ENCODE assay signal across 22 cellular contexts in the genomic region with DNA sequence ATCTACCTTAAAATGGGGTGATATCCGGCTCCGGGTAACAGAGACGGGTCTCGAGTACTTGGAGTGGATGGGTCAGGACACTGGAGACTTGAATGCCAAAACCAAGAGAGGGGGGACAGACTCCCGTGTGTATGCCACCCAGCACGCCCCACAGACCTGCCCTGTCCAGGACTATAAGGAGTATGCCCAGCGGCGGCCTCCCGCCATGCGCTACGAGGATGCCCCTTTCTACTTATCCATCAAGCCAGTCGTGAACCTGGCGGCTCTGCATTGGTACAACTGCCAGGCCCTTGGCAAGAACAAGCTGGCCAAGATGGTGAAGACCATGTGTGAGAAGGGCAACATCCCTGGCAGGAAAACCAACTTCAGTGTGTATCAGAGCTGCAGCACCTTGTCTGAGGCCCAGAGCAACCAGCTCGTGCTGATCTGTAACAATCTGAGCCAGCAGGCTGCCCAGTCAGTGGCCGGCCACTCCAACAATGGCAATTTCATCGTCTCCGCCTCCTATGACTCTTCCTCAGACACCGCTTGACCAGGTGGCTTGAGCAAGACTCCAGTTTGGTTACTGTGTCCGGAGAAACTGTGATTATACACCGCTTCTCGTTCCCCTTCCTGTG.
DNase-seq lines count a peak whose midpoint lies in the region; ATAC-seq and TF ChIP-seq lines count a peak whose summit lies in the region.
"Had no signal": no experiment of that assay in that cellular context is flagged by ENCODE, and none has a peak within 500 bp of the region (broad histone marks: within the 10 kb centered on the region; RNA-seq: fewer than 3 reads in every experiment).

No MANE protein-coding gene starts in this region.

- no peak overlapping the region for H3K4me3 ChIP-seq in GM23338
- no peak overlapping the region for H3K4me3 ChIP-seq in lower lobe of right lung
- H3K4me3 ChIP-seq: BLaER1 treated with 17β-estradiol and CSF1 and Interleukin-3, amounts not matched to agents 10 nM and 100 nM; GM23248 had no signal

- H3K36me3 Mint-ChIP-seq in GM23338 (ENCODE audit: low read depth) = no peaks in the 10 kb centered on the region
- H3K36me3 Mint-ChIP-seq in activated naive CD8-positive, alpha-beta T cell treated with anti-CD3 and anti-CD28 coated beads, Interleukin-2, amount 50 U/mL, for 24 hours (ENCODE audit: low read depth) = peaks cover 4% of the 10 kb centered on the region
- peaks cover 6% of the 10 kb centered on the region for H3K36me3 Mint-ChIP-seq in activated T-cell treated with anti-CD3 and anti-CD28 coated beads, Interleukin-2, amount 50 U/mL, for 4 hours (ENCODE audit: insufficient read depth)

- peaks cover 32% of the 10 kb centered on the region for H3K4me1 Mint-ChIP-seq in GM23338
- no peaks in the 10 kb centered on the region for H3K4me1 Mint-ChIP-seq in activated naive CD8-positive, alpha-beta T cell treated with anti-CD3 and anti-CD28 coated beads, Interleukin-2, amount 50 U/mL, for 24 hours
- peaks cover 3% of the 10 kb centered on the region for H3K4me1 Mint-ChIP-seq in activated T-cell treated with anti-CD3 and anti-CD28 coated beads, Interleukin-2, amount 50 U/mL, for 4 hours (ENCODE audit: low read depth)

- intact Hi-C loops in lower lobe of right lung (cut with DNase I) = no loop called here

- no peak overlapping the region for H3K4me3 Mint-ChIP-seq in GM23338
- no peak overlapping the region for H3K4me3 Mint-ChIP-seq in activated naive CD8-positive, alpha-beta T cell treated with anti-CD3 and anti-CD28 coated beads, Interleukin-2, amount 50 U/mL, for 24 hours
- no peak overlapping the region for H3K4me3 Mint-ChIP-seq in activated T-cell treated with anti-CD3 and anti-CD28 coated beads, Interleukin-2, amount 50 U/mL, for 4 hours
- H3K4me3 Mint-ChIP-seq: B cell; CD8-positive, alpha-beta T cell; HFFc6; IgD-negative memory B cell had no signal

- peak; percentile 73 for ATAC-seq in GM23338
- no peak for ATAC-seq in lower lobe of right lung
- ATAC-seq in activated naive CD8-positive, alpha-beta T cell treated with anti-CD3 and anti-CD28 coated beads, Interleukin-2, amount 50 U/mL, for 24 hours = no peak
- no peak for ATAC-seq in GM21825 (IDR thresholded peaks at IDR 0.05; ENCODE audit: unreplicated experiment)
- ATAC-seq in activated T-cell treated with anti-CD3 and anti-CD28 coated beads, Interleukin-2, amount 50 U/mL, for 4 hours = no peak
- ATAC-seq: CD8-positive, alpha-beta T cell; HCT116; HepG2 had no signal

- H3K27ac ChIP-seq in GM23338 (ENCODE audit: low read depth) (no peak overlapping the region), lower lobe of right lung (no peak overlapping the region)
- H3K27ac ChIP-seq: BLaER1 treated with 17β-estradiol and CSF1 and Interleukin-3, amounts not matched to agents 10 nM and 100 nM; GM23248 had no signal

- H3K27me3 Mint-ChIP-seq in GM23338 (ENCODE audit: insufficient read depth, low read depth, poor library complexity) = peaks cover 1% of the 10 kb centered on the region
- H3K27me3 Mint-ChIP-seq in activated naive CD8-positive, alpha-beta T cell treated with anti-CD3 and anti-CD28 coated beads, Interleukin-2, amount 50 U/mL, for 24 hours = no peaks in the 10 kb centered on the region
- no peaks in the 10 kb centered on the region for H3K27me3 Mint-ChIP-seq in activated T-cell treated with anti-CD3 and anti-CD28 coated beads, Interleukin-2, amount 50 U/mL, for 4 hours (ENCODE audit: low read depth)
- H3K27me3 Mint-ChIP-seq: B cell, IgD-negative memory B cell had no signal

- no peaks in the 10 kb centered on the region for H3K27me3 ChIP-seq in GM23338 (ENCODE audit: insufficient read depth)
- H3K27me3 ChIP-seq in lower lobe of right lung (ENCODE audit: low read depth) = no peaks in the 10 kb centered on the region
- H3K27me3 ChIP-seq: BLaER1 treated with 17β-estradiol and CSF1 and Interleukin-3, amounts not matched to agents 10 nM and 100 nM had no signal

- H3K9me3 Mint-ChIP-seq in GM23338 = no peaks in the 10 kb centered on the region
- H3K9me3 Mint-ChIP-seq in activated naive CD8-positive, alpha-beta T cell treated with anti-CD3 and anti-CD28 coated beads, Interleukin-2, amount 50 U/mL, for 24 hours = no peaks in the 10 kb centered on the region
- H3K9me3 Mint-ChIP-seq in activated T-cell treated with anti-CD3 and anti-CD28 coated beads, Interleukin-2, amount 50 U/mL, for 4 hours = no peaks in the 10 kb centered on the region
- H3K9me3 Mint-ChIP-seq: CD8-positive, alpha-beta T cell; HFFc6; IgD-negative memory B cell had no signal

- H4K20me1 ChIP-seq in GM23338 (replicated peaks; ENCODE audit: insufficient read depth) = no peaks in the 10 kb centered on the region; the same call in none of the 2 replicates
- H4K20me1 ChIP-seq: BLaER1 treated with 17β-estradiol and CSF1 and Interleukin-3, amounts not matched to agents 10 nM and 100 nM had no signal

- DNase-seq in D341Med (ENCODE audit: low spot score) (peak; percentile 21), GM23338 (ENCODE audit: low spot score) (no peak), cerebellar cortex (ENCODE audit: low spot score) (peak; percentile 36), lower lobe of right lung (peak; percentile 48), NCI-H69 (lab: John Stamatoyannopoulos, UW) (no peak)
- no peak for DNase-seq in activated naive CD8-positive, alpha-beta T cell treated with anti-CD3 and anti-CD28 coated beads, Interleukin-2, amount 50 U/mL, for 24 hours
- DNase-seq in activated T-cell treated with anti-CD3 and anti-CD28 coated beads, Interleukin-2, amount 50 U/mL, for 4 hours = no peak
- DNase-seq: Calu3; CD8-positive, alpha-beta T cell; DMS 273 treated with DMSO at 0.1 percent for 48 hours; DMS53; DND-41; EL; GM23248; H7; HFFc6 had no signal

- no peak overlapping the region for H3K27ac Mint-ChIP-seq in GM23338
- no peak overlapping the region for H3K27ac Mint-ChIP-seq in activated naive CD8-positive, alpha-beta T cell treated with anti-CD3 and anti-CD28 coated beads, Interleukin-2, amount 50 U/mL, for 24 hours
- H3K27ac Mint-ChIP-seq: B cell; CD8-positive, alpha-beta T cell; HFFc6; IgD-negative memory B cell had no signal

- H3K9me3 ChIP-seq in lower lobe of right lung = no peaks in the 10 kb centered on the region

- TF ChIP-seq CTCF in GM23338 (conservative IDR thresholded peaks at IDR 0.05; ENCODE audit: low read depth in 2 of 2) = no peak
- TF ChIP-seq CTCF in lower lobe of right lung (IDR thresholded peaks at IDR 0.05) = no peak

- no peak overlapping the region for H2AFZ ChIP-seq in GM23338
- H2AFZ ChIP-seq: GM23248 had no signal

- no peak overlapping the region for H3K4me2 ChIP-seq in GM23338
- H3K4me2 ChIP-seq: BLaER1 treated with 17β-estradiol and CSF1 and Interleukin-3, amounts not matched to agents 10 nM and 100 nM had no signal

- no peaks in the 10 kb centered on the region for H3F3A ChIP-seq in GM23338 (replicated peaks; ENCODE audit: low read depth)

- H3K36me3 ChIP-seq in GM23338 (ENCODE audit: insufficient read depth) (no peaks in the 10 kb centered on the region), lower lobe of right lung (no peaks in the 10 kb centered on the region)

- H3K4me1 ChIP-seq in GM23338 (ENCODE audit: insufficient read depth) (peaks cover 25% of the 10 kb centered on the region), lower lobe of right lung (no peaks in the 10 kb centered on the region)

- no peaks in the 10 kb centered on the region for H3K9me2 ChIP-seq in GM23338 (ENCODE audit: insufficient read depth)

- peaks cover 20% of the 10 kb centered on the region for H3K79me2 ChIP-seq in GM23338 (replicated peaks; ENCODE audit: insufficient read depth)

TF ChIP-seq in GM23338, 12 proteins besides CTCF, POLR2A, EP300 and RAD21 (continues in another document):
- no peak for TF ChIP-seq EZH2 (IDR thresholded peaks at IDR 0.05; ENCODE audit: low read depth, unreplicated experiment)
- no peak for TF ChIP-seq EZH2phosphoT487 (IDR thresholded peaks at IDR 0.05; ENCODE audit: unreplicated experiment)

Comparison
In these comparisons a context has a peak if more than half of its experiments do, and no peak if none do; other contexts are left out.
1. DNase-seq: peak in D341Med (single experiment), cerebellar cortex (single experiment) and lower lobe of right lung (single experiment); none in GM23338 (single experiment), activated naive CD8-positive, alpha-beta T cell treated with anti-CD3 and anti-CD28 coated beads, Interleukin-2, amount 50 U/mL, for 24 hours (single experiment), NCI-H69 (single experiment) and activated T-cell treated with anti-CD3 and anti-CD28 coated beads, Interleukin-2, amount 50 U/mL, for 4 hours (single experiment).